In the genomic region with DNA sequence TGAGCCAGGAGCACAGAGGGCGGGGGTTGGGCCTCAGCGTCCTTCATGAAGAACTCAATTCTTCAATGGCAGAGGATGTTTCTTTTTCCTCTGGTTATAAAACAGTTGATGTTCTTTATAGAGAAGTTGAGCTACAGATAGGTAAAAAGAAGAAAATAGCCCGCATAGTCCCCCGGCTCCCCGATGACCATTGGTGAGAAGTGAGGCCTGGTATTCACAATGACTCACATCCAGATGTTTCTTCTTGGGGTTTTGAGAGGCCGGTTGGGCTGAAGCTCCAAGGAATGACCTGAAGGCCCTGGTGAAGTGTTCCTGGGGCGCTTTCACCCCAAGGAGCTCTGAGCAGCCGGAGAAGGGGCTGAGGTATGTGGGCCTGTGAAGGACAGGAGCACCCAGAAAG, we compare ENCODE assay signal across 20 cellular contexts.
A peak's percentile ranks its signal among the peaks of the same experiment; 100 is the strongest.
DNase-seq lines count a peak whose midpoint lies in the region; ATAC-seq, FAIRE-seq and TF ChIP-seq lines count a peak whose summit lies in the region.
"Had no signal": no experiment of that assay in that cellular context is flagged by ENCODE, and none has a peak within 500 bp of the region (broad histone marks: within the 10 kb centered on the region; RNA-seq: fewer than 3 reads in every experiment).

No MANE protein-coding gene starts in this region.

- peak overlapping the region; percentile 57; the same call in 1 of the 2 replicates for H4K8ac ChIP-seq in H1 (ENCODE audit: extremely low read depth, insufficient read depth, low read length)

- H3K4ac ChIP-seq in H1 (replicated peaks; ENCODE audit: insufficient read length, low read depth, low read length): no peak overlapping the region

- no peak overlapping the region for H3K27ac ChIP-seq in BLaER1 treated with 17β-estradiol and CSF1 and Interleukin-3, amounts not matched to agents 10 nM and 100 nM
- H3K27ac ChIP-seq in H1 (ENCODE audit: low read depth, low read length): no peak overlapping the region
- H3K27ac ChIP-seq in pancreas: no peak overlapping the region
- H3K27ac ChIP-seq in small intestine (ENCODE audit: low read depth in 1 of 2, low read length in 1 of 2): no peak overlapping the region
- H3K27ac ChIP-seq: foreskin keratinocyte, left ventricle myocardium inferior, prostate gland, suprapubic skin had no signal

- H3K9me3 Mint-ChIP-seq in HFFc6 (no peaks in the 10 kb centered on the region), osteocyte (ENCODE audit: unreplicated experiment) (no peaks in the 10 kb centered on the region)
- H3K9me3 Mint-ChIP-seq: activated naive CD4-positive, alpha-beta T cell treated with anti-CD3 and anti-CD28 coated beads, Interleukin-2, amount 50 U/mL, for 24 hours; effector memory CD8-positive, alpha-beta T cell had no signal

- peaks cover 0 to 10% (median 0%) of the 10 kb centered on the region in 11 experiments; a peak in 3 of 22 replicates for H3K27me3 ChIP-seq in BLaER1 treated with 17β-estradiol and CSF1 and Interleukin-3, amounts not matched to agents 10 nM and 100 nM
- no peaks in the 10 kb centered on the region; a peak in 1 of 7 replicates for H3K27me3 ChIP-seq in H1 (replicated peaks in 1 of 4; ENCODE audit: control insufficient read depth in 3 of 4, extremely low read depth in 1 of 4, insufficient read depth in 3 of 4, low read length in 3 of 4)
- H3K27me3 ChIP-seq in pancreas: no peaks in the 10 kb centered on the region
- no peaks in the 10 kb centered on the region for H3K27me3 ChIP-seq in small intestine (ENCODE audit: control insufficient read depth in 2 of 2, insufficient read depth in 2 of 2, low read length in 2 of 2)

- H2BK12ac ChIP-seq in H1 (ENCODE audit: low read depth, low read length): no peak overlapping the region

- CTCF ChIA-PET in H1 (lab: Charles Lee; ENCODE audit: partially characterized antibody): interaction anchor here (0.7 to 2.4 kb wide), 5 partner anchors 160 to 418 kb away, joined by 3 to 7 read pairs (median 3); no protein-coding TSS in a partner anchor

- no peaks in the 10 kb centered on the region for H3K36me3 ChIP-seq in BLaER1 treated with 17β-estradiol and CSF1 and Interleukin-3, amounts not matched to agents 10 nM and 100 nM
- H3K36me3 ChIP-seq in H1 (ENCODE audit: control insufficient read depth in 2 of 4, insufficient read depth in 4 of 4, low read length in 3 of 4) (no peaks in the 10 kb centered on the region), pancreas (no peaks in the 10 kb centered on the region), small intestine (ENCODE audit: control insufficient read depth in 2 of 2, insufficient read depth in 2 of 2, low read length in 2 of 2) (no peaks in the 10 kb centered on the region)
- H3K36me3 ChIP-seq: left ventricle myocardium inferior, prostate gland, suprapubic skin had no signal

- no peak overlapping the region for H4K91ac ChIP-seq in H1 (replicated peaks; ENCODE audit: insufficient read length, low read length)

- H3K27ac Mint-ChIP-seq in HFFc6 (no peak overlapping the region), osteocyte (ENCODE audit: unreplicated experiment) (no peak overlapping the region)
- H3K27ac Mint-ChIP-seq: activated naive CD4-positive, alpha-beta T cell treated with anti-CD3 and anti-CD28 coated beads, Interleukin-2, amount 50 U/mL, for 24 hours; effector memory CD8-positive, alpha-beta T cell had no signal

- DNase-seq in HFFc6 (peak; percentile 45), H1 (ENCODE audit: low read depth in 1 of 2, low spot score in 2 of 2) (no peak), osteocyte (ENCODE audit: extremely low spot score, unreplicated experiment) (peak; percentile 54), pancreas (no peak), small intestine (no peak), LoVo (ENCODE audit: low spot score) (no peak)
- DNase-seq: AML-193; COR-L47; DMS79 treated with DMSO at 0.1 percent for 48 hours; effector memory CD8-positive, alpha-beta T cell; foreskin keratinocyte; left ventricle myocardium inferior; NCI-H2081 treated with DMSO at 0.1 percent for 48 hours; stimulated activated CD4-positive, alpha-beta T cell treated with anti-CD3 and anti-CD28 coated beads, Interleukin-1b, Interleukin-23, amount 100 ng/mL, for 48 hours had no signal

- no peak overlapping the region for H3K9ac ChIP-seq in BLaER1 treated with 17β-estradiol and CSF1 and Interleukin-3, amounts not matched to agents 10 nM and 100 nM
- H3K9ac ChIP-seq in H1 (replicated peaks in 1 of 4; ENCODE audit: extremely low read depth in 1 of 4, low read depth in 3 of 4, low read length in 3 of 4): no peak overlapping the region

- H2AFZ ChIP-seq in H1 (ENCODE audit: low read length): no peak overlapping the region

- no peak for ATAC-seq in pancreas
- ATAC-seq: effector memory CD8-positive, alpha-beta T cell; foreskin keratinocyte had no signal

- H3K36me3 Mint-ChIP-seq in HFFc6 (ENCODE audit: low read depth): no peaks in the 10 kb centered on the region
- H3K36me3 Mint-ChIP-seq in osteocyte (ENCODE audit: unreplicated experiment): no peaks in the 10 kb centered on the region
- H3K36me3 Mint-ChIP-seq: activated naive CD4-positive, alpha-beta T cell treated with anti-CD3 and anti-CD28 coated beads, Interleukin-2, amount 50 U/mL, for 24 hours had no signal

- no peak overlapping the region for H2BK20ac ChIP-seq in H1 (ENCODE audit: low read length)

- H3K4me3 Mint-ChIP-seq in HFFc6: no peak overlapping the region
- H3K4me3 Mint-ChIP-seq in osteocyte (ENCODE audit: unreplicated experiment): no peak overlapping the region
- H3K4me3 Mint-ChIP-seq: activated naive CD4-positive, alpha-beta T cell treated with anti-CD3 and anti-CD28 coated beads, Interleukin-2, amount 50 U/mL, for 24 hours; effector memory CD8-positive, alpha-beta T cell had no signal

- H4K20me1 ChIP-seq in BLaER1 treated with 17β-estradiol and CSF1 and Interleukin-3, amounts not matched to agents 10 nM and 100 nM: no peaks in the 10 kb centered on the region; a peak in 1 of 22 replicates
- no peaks in the 10 kb centered on the region for H4K20me1 ChIP-seq in H1 (replicated peaks in 1 of 2; ENCODE audit: control insufficient read depth in 1 of 2, insufficient read depth in 2 of 2, low read length in 2 of 2)

- intact Hi-C loops in pancreas (cut with DNase I): loop anchor here in 2 of 3 donors (10.0 kb wide), 3 partner anchors 185 to 505 kb away; no protein-coding TSS in a partner anchor

- no peaks in the 10 kb centered on the region for H3K9me3 ChIP-seq in BLaER1 treated with 17β-estradiol and CSF1 and Interleukin-3, amounts not matched to agents 10 nM and 100 nM (replicated peaks in 1 of 11)
- H3K9me3 ChIP-seq in H1 (ENCODE audit: insufficient read depth in 2 of 2, low read depth in 1 of 2, low read length in 1 of 2): no peaks in the 10 kb centered on the region
- H3K9me3 ChIP-seq in pancreas: no peaks in the 10 kb centered on the region
- H3K9me3 ChIP-seq in small intestine (ENCODE audit: control insufficient read depth, low read depth): no peaks in the 10 kb centered on the region
- H3K9me3 ChIP-seq: left ventricle myocardium inferior, prostate gland, suprapubic skin had no signal

- FAIRE-seq in H1 (lab: Jason Lieb, UNC) (no peak), pancreas (lab: Jason Lieb, UNC) (no peak), small intestine (lab: Jason Lieb, UNC) (no peak)
- FAIRE-seq: GM19239, urothelium cell line had no signal

- no peak overlapping the region for H2BK15ac ChIP-seq in H1 (ENCODE audit: low read length)

- H3K27me3 Mint-ChIP-seq in HFFc6 (ENCODE audit: insufficient read depth): no peaks in the 10 kb centered on the region; the same call in none of the 2 replicates
- H3K27me3 Mint-ChIP-seq in osteocyte (ENCODE audit: unreplicated experiment): no peaks in the 10 kb centered on the region

- TF ChIP-seq RAD21 in H1 (IDR thresholded peaks at IDR 0.05 in 1 of 2, conservative IDR thresholded peaks at IDR 0.05 in 1 of 2; ENCODE audit: low read depth in 2 of 2, low read length in 2 of 2): no peak

- TF ChIP-seq POLR2A in H1 (IDR thresholded peaks at IDR 0.05; ENCODE audit: control extremely low read depth in 1 of 2, low read depth in 2 of 2, low read length in 2 of 2): no peak

- no peak overlapping the region for H2BK5ac ChIP-seq in H1 (ENCODE audit: low read depth, low read length)

- peak overlapping the region in 6 of 11 experiments; percentile 10 to 75 (median 46); a peak in 7 of 22 replicates for H3K4me2 ChIP-seq in BLaER1 treated with 17β-estradiol and CSF1 and Interleukin-3, amounts not matched to agents 10 nM and 100 nM
- no peak overlapping the region for H3K4me2 ChIP-seq in H1 (ENCODE audit: insufficient read depth in 1 of 2, low read depth in 2 of 2, low read length in 2 of 2)

- no peak overlapping the region for H3K18ac ChIP-seq in H1 (ENCODE audit: extremely low read depth, low read length)

- WGBS in H1 (ENCODE audit: extremely low coverage in 1 of 2, insufficient coverage in 1 of 2, insufficient read length in 1 of 2, insufficient replicate concordance in 2 of 2, low coverage in 1 of 2, low lambda C conversion rate in 2 of 2, missing lambda C conversion rate in 1 of 2), 2 experiments: 91% methylated on average over 6 of the region's 8 CpGs; no CpG with 5 or more reads in 1 of the 2 experiments
- WGBS in pancreas, 2 donors: 84 to 85% methylated on average over 8 of the region's 8 CpGs
- 74 to 93% (median 78%) methylated on average over 8 of the region's 8 CpGs for WGBS in small intestine, 3 donors

- H3K79me2 ChIP-seq in H1 (ENCODE audit: control insufficient read depth in 1 of 2, insufficient read depth in 2 of 2, low read length in 2 of 2): no peaks in the 10 kb centered on the region

- TF ChIP-seq CTCF in HFFc6 (IDR thresholded peaks at IDR 0.05) (no peak), H1 (IDR thresholded peaks at IDR 0.05; ENCODE audit: control extremely low read depth in 1 of 3, insufficient read depth in 1 of 3, low read depth in 1 of 3, low read length in 3 of 3) (no peak), osteocyte (IDR thresholded peaks at IDR 0.05) (no peak), pancreas (IDR thresholded peaks at IDR 0.05) (no peak)

- H3K79me1 ChIP-seq in H1 (ENCODE audit: low read depth, low read length): no peaks in the 10 kb centered on the region

- H3K4me1 Mint-ChIP-seq in HFFc6 (ENCODE audit: low read depth) (peaks cover 37% of the 10 kb centered on the region), osteocyte (ENCODE audit: unreplicated experiment) (peaks cover 7% of the 10 kb centered on the region)
- H3K4me1 Mint-ChIP-seq: activated naive CD4-positive, alpha-beta T cell treated with anti-CD3 and anti-CD28 coated beads, Interleukin-2, amount 50 U/mL, for 24 hours had no signal

- POLR2A ChIA-PET in H1 (lab: Charles Lee; ENCODE audit: partially characterized antibody): interaction anchor here (0.6 kb wide), 1 partner anchor 535 kb away, joined by 3 read pairs; no protein-coding TSS in a partner anchor

- H3K4me3 ChIP-seq in BLaER1 treated with 17β-estradiol and CSF1 and Interleukin-3, amounts not matched to agents 10 nM and 100 nM: no peak overlapping the region
- H3K4me3 ChIP-seq in H1 (ENCODE audit: extremely low read depth in 1 of 4, insufficient read depth in 2 of 4, low read depth in 3 of 4, low read length in 4 of 4): no peak overlapping the region
- no peak overlapping the region for H3K4me3 ChIP-seq in pancreas
- no peak overlapping the region for H3K4me3 ChIP-seq in small intestine (ENCODE audit: low read depth in 1 of 2, low read length in 2 of 2)
- H3K4me3 ChIP-seq: left ventricle myocardium inferior, prostate gland, suprapubic skin had no signal

- H4K5ac ChIP-seq in H1 (ENCODE audit: insufficient read length, low read depth, low read length): no peak overlapping the region

- H3K23me2 ChIP-seq in H1 (ENCODE audit: low read depth, low read length): no peaks in the 10 kb centered on the region

- no peak overlapping the region for H2AK5ac ChIP-seq in H1 (ENCODE audit: low read depth, low read length)

- H3K4me1 ChIP-seq in BLaER1 treated with 17β-estradiol and CSF1 and Interleukin-3, amounts not matched to agents 10 nM and 100 nM: peaks cover 0 to 72% (median 53%) of the 10 kb centered on the region in 10 experiments; a peak in 16 of 20 replicates
- H3K4me1 ChIP-seq in H1 (replicated peaks in 1 of 4; ENCODE audit: control insufficient read depth in 3 of 4, insufficient read depth in 4 of 4, low read length in 3 of 4) (no peaks in the 10 kb centered on the region; a peak in 2 of 7 replicates), pancreas (no peaks in the 10 kb centered on the region), small intestine (ENCODE audit: control insufficient read depth in 2 of 2, insufficient read depth in 1 of 2, low read depth in 1 of 2, low read length in 1 of 2) (no peaks in the 10 kb centered on the region)
- H3K4me1 ChIP-seq: foreskin keratinocyte, left ventricle myocardium inferior, prostate gland, suprapubic skin had no signal

- H3K23ac ChIP-seq in H1 (ENCODE audit: insufficient read length): no peak overlapping the region

- H3K56ac ChIP-seq in H1 (replicated peaks; ENCODE audit: insufficient read length, low read depth, low read length): no peak overlapping the region

- no peak for TF ChIP-seq EP300 in H1 (IDR thresholded peaks at IDR 0.05; ENCODE audit: borderline replicate concordance in 1 of 2, low read depth in 2 of 2, low read length in 2 of 2)

- no peak overlapping the region for H2BK120ac ChIP-seq in H1 (replicated peaks; ENCODE audit: low read depth, low read length)

- H3K14ac ChIP-seq in H1 (ENCODE audit: insufficient read length): no peak overlapping the region

Comparison
In these comparisons a context has a peak if more than half of its experiments do, and no peak if none do; other contexts are left out.
1. H3K4me2 ChIP-seq: peak in BLaER1 treated with 17β-estradiol and CSF1 and Interleukin-3, amounts not matched to agents 10 nM and 100 nM (6 of 11); none in H1 (0 of 2).
2. DNase-seq: peak in HFFc6 (single experiment) and osteocyte (single experiment); none in H1 (0 of 2), pancreas (0 of 6), small intestine (single experiment) and LoVo (single experiment).